Comparison of ENCODE assay signal across 20 cellular contexts in the genomic region with DNA sequence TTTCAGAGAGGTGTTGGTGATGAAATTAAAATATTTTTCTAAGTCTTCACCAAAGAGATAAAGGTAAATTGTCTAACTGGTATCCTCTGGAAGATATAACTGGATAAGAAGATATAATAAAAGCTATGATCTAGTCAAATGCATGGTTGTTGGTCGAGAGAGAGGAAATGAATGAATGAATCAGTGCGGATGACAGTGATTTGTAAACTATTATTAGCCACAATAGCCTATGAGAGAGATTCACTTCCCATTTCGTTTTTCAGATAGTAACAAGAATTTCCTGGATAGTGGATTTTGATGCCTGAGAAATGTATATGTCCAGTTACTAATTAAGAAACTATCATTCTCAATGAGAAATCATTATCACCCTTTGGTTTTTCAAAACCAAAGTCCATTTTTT.
DNase-seq lines count a peak whose midpoint lies in the region; ATAC-seq and TF ChIP-seq lines count a peak whose summit lies in the region.
"Had no signal": no experiment of that assay in that cellular context is flagged by ENCODE, and none has a peak within 500 bp of the region (broad histone marks: within the 10 kb centered on the region; RNA-seq: fewer than 3 reads in every experiment).

No MANE protein-coding gene starts in this region.

- H3K36me3 Mint-ChIP-seq in HFFc6 (ENCODE audit: low read depth) (peaks cover 24% of the 10 kb centered on the region; the same call in 1 of the 2 replicates), chondrocyte (ENCODE audit: low read depth) (peaks cover 10% of the 10 kb centered on the region)

- no peak for TF ChIP-seq CTCF in HFFc6 (IDR thresholded peaks at IDR 0.05)
- TF ChIP-seq CTCF in chondrocyte (IDR thresholded peaks at IDR 0.05) = no peak

- H3K4me3 Mint-ChIP-seq in HFFc6 = peak overlapping the region; percentile 3; the same call in 1 of the 2 replicates
- no peak overlapping the region for H3K4me3 Mint-ChIP-seq in chondrocyte (ENCODE audit: unreplicated experiment)
- H3K4me3 Mint-ChIP-seq: B cell, CD14-positive monocyte had no signal

- ATAC-seq in Right ventricle myocardium superior (ENCODE audit: poor library complexity) (no peak), HG02981 (IDR thresholded peaks at IDR 0.05; ENCODE audit: unreplicated experiment) (no peak)
- ATAC-seq: HCT116 had no signal

- peak overlapping the region; percentile 50 for H3K27ac Mint-ChIP-seq in HFFc6
- peak overlapping the region; percentile 10 for H3K27ac Mint-ChIP-seq in chondrocyte (ENCODE audit: unreplicated experiment)
- H3K27ac Mint-ChIP-seq: B cell had no signal

- intact Hi-C loops in Right ventricle myocardium superior (cut with DNase I) = no loop called here

- H3K9me3 Mint-ChIP-seq in HFFc6 (no peaks in the 10 kb centered on the region), chondrocyte (ENCODE audit: low read depth) (no peaks in the 10 kb centered on the region)
- H3K9me3 Mint-ChIP-seq: CD14-positive monocyte had no signal

- peak; percentile 38 for DNase-seq in EH (ENCODE audit: low read depth)
- DNase-seq in HFFc6 = peak; percentile 4
- DNase-seq in chondrocyte (ENCODE audit: low spot score) = no peak
- peak; percentile 18 for DNase-seq in iris pigment epithelial cell (ENCODE audit: low read depth)
- no peak for DNase-seq in Right ventricle myocardium superior
- DNase-seq in SKM-1 (lab: John Stamatoyannopoulos, UW; ENCODE audit: unreplicated experiment) = no peak
- DNase-seq in stimulated activated CD4-positive, alpha-beta T cell treated with anti-CD3 and anti-CD28 coated beads, Interleukin-15, amount 100 ng/mL, for 24 hours = no peak
- DNase-seq: DMS53, KBM-7, NCI-H1092 treated with DMSO at 0.1 percent for 48 hours, NCI-H146, NCI-H2029, NCI-H345, NCI-H524, NCI-H82, SHP77 had no signal

- H3K4me1 Mint-ChIP-seq in HFFc6 (ENCODE audit: low read depth) (peaks cover 62% of the 10 kb centered on the region), chondrocyte (ENCODE audit: low read depth) (peaks cover 5% of the 10 kb centered on the region)

- H3K27me3 Mint-ChIP-seq in HFFc6 (ENCODE audit: insufficient read depth) (no peaks in the 10 kb centered on the region; the same call in 1 of the 2 replicates), chondrocyte (ENCODE audit: low read depth) (no peaks in the 10 kb centered on the region)
- H3K27me3 Mint-ChIP-seq: B cell had no signal

Comparison
In these comparisons a context has a peak if more than half of its experiments do, and no peak if none do; other contexts are left out.
1. DNase-seq: peak in EH (single experiment), HFFc6 (single experiment) and iris pigment epithelial cell (single experiment); none in chondrocyte (single experiment), Right ventricle myocardium superior (single experiment), SKM-1 (single experiment) and stimulated activated CD4-positive, alpha-beta T cell treated with anti-CD3 and anti-CD28 coated beads, Interleukin-15, amount 100 ng/mL, for 24 hours (single experiment).